In the genomic region with DNA sequence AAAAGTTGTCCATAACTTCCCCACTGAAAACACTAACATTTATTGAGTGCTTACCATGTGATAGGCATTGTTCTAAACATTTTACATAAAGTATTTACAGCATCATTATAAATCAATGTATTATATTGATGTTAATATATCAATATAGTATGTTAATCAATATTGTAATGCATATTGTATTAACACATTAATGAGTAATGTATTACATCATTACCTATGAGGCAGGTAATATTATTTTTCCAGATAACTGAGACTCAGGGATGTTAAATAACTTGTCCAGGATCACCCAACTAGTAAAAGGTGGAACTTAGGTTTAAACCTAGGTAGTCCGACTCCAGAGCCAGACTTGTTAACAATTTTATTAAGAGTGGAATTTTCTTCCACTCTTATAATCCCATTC, we compare ENCODE assay signal across 11 cellular contexts. TPM values are rescaled to one million over a fixed set of nuclear protein-coding genes. Genes with fewer than 3 reads are reported as not detected.
"Had no signal": no experiment of that assay in that cellular context is flagged by ENCODE, and none has a peak within 500 bp of the region (broad histone marks: within the 10 kb centered on the region; RNA-seq: fewer than 3 reads in every experiment).

No MANE protein-coding gene starts in this region.

- H2AFZ ChIP-seq: GM23338 had no signal

- H3K4me3 ChIP-seq: GM23338 had no signal

- H3K4me2 ChIP-seq: GM23338, KMS-11 had no signal

- DNase-seq: H9, HCEC 1CT, HFFc6, IMR-90, KBM-7 had no signal

- ATAC-seq: GM23338 had no signal

- FAIRE-seq: H1, H54 had no signal

- H3K27ac ChIP-seq: HL-60, KMS-11 had no signal

- H3K9ac ChIP-seq: KMS-11 had no signal

RNA-seq across cellular contexts. Expression of gene TREM2, which starts 12.2 kb away (rescaled TPM):
- total RNA-seq: GM23338, H1, HFFc6, IMR-90 had no signal
- polyA plus RNA-seq: GM23338, IMR-90 had no signal

RNA-seq across cellular contexts. Expression of gene TREML1, which starts 20.9 kb away (rescaled TPM):
- total RNA-seq: GM23338, H1, H9, HFFc6, HT1080, IMR-90 had no signal
- polyA plus RNA-seq: GM23338, IMR-90 had no signal

RNA-seq across cellular contexts. Expression of gene TREML2, which starts 25.9 kb away (rescaled TPM):
- total RNA-seq: HFFc6, HT1080, IMR-90 had no signal
- polyA plus RNA-seq: GM23338, IMR-90 had no signal

RNA-seq across cellular contexts. Expression of gene TREML4, which starts 53.1 kb away (rescaled TPM):
- total RNA-seq: GM23338, H1, H9, HFFc6, HT1080, IMR-90 had no signal
- polyA plus RNA-seq: GM23338, H1, IMR-90 had no signal
